ENCODE assay signal across 1 cellular context in the genomic region with DNA sequence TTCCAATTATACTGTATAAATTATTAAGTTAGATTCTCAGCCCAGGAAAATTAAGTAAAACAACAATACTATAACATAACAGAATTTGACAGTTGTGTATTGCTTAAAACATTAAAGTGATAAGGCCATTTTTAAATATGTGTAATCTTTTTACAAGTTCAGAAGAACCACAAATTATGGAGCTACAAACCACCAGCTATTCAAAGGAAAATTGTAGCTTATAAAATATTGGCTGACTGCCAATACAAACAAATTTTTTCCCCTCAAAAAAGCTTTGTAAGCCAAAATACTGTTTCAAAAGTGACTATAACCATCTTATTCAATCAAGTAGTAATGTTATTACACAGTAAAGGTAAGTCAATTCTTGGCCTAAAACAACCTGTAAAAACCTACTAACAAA.
A peak's percentile ranks its signal among the peaks of the same experiment; 100 is the strongest.
TF ChIP-seq lines count a peak whose summit lies in the region.

No MANE protein-coding gene starts in this region.

TF ChIP-seq in HEK293, 187 proteins besides CTCF, POLR2A, EP300 and RAD21 (continued from another document):
- TF ChIP-seq, protein P1, sequence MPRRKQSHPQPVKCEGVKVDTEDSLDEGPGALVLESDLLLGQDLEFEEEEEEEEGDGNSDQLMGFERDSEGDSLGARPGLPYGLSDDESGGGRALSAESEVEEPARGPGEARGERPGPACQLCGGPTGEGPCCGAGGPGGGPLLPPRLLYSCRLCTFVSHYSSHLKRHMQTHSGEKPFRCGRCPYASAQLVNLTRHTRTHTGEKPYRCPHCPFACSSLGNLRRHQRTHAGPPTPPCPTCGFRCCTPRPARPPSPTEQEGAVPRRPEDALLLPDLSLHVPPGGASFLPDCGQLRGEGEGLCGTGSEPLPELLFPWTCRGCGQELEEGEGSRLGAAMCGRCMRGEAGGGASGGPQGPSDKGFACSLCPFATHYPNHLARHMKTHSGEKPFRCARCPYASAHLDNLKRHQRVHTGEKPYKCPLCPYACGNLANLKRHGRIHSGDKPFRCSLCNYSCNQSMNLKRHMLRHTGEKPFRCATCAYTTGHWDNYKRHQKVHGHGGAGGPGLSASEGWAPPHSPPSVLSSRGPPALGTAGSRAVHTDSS (tag by site-specific recombination; IDR thresholded peaks at IDR 0.05): no peak
- TF ChIP-seq ZNF514 (tag by site-specific recombination; IDR thresholded peaks at IDR 0.05) (no peak), ZNF23 (tag by site-specific recombination; IDR thresholded peaks at IDR 0.05; ENCODE audit: borderline replicate concordance) (no peak), ZNF843 (tag by site-specific recombination; IDR thresholded peaks at IDR 0.05) (peak; percentile 53; the same call in 1 of the 2 replicates), ZNF341 (tag by site-specific recombination; IDR thresholded peaks at IDR 0.05; ENCODE audit: low read depth) (no peak), SP7 (tag by site-specific recombination; IDR thresholded peaks at IDR 0.05) (peak; percentile 88), ZNF37A (tag by site-specific recombination; IDR thresholded peaks at IDR 0.05) (0 out of 2 replicates have a peak, but pooled peaks have one; percentile 62), KLF16 (tag by site-specific recombination; IDR thresholded peaks at IDR 0.05) (no peak), ZBTB1 (tag by site-specific recombination; IDR thresholded peaks at IDR 0.05) (no peak), ZNF660 (tag by site-specific recombination; IDR thresholded peaks at IDR 0.05) (0 out of 2 replicates have a peak, but pooled peaks have one; percentile 21), ZNF433 (tag by site-specific recombination; IDR thresholded peaks at IDR 0.05; ENCODE audit: low read depth) (no peak), ZNF174 (tag by site-specific recombination; IDR thresholded peaks at IDR 0.05) (no peak)
- TF ChIP-seq, protein P2, sequence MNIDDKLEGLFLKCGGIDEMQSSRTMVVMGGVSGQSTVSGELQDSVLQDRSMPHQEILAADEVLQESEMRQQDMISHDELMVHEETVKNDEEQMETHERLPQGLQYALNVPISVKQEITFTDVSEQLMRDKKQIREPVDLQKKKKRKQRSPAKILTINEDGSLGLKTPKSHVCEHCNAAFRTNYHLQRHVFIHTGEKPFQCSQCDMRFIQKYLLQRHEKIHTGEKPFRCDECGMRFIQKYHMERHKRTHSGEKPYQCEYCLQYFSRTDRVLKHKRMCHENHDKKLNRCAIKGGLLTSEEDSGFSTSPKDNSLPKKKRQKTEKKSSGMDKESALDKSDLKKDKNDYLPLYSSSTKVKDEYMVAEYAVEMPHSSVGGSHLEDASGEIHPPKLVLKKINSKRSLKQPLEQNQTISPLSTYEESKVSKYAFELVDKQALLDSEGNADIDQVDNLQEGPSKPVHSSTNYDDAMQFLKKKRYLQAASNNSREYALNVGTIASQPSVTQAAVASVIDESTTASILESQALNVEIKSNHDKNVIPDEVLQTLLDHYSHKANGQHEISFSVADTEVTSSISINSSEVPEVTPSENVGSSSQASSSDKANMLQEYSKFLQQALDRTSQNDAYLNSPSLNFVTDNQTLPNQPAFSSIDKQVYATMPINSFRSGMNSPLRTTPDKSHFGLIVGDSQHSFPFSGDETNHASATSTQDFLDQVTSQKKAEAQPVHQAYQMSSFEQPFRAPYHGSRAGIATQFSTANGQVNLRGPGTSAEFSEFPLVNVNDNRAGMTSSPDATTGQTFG (tag by site-specific recombination; IDR thresholded peaks at IDR 0.05; ENCODE audit: borderline replicate concordance): no peak
- TF ChIP-seq, protein P3, sequence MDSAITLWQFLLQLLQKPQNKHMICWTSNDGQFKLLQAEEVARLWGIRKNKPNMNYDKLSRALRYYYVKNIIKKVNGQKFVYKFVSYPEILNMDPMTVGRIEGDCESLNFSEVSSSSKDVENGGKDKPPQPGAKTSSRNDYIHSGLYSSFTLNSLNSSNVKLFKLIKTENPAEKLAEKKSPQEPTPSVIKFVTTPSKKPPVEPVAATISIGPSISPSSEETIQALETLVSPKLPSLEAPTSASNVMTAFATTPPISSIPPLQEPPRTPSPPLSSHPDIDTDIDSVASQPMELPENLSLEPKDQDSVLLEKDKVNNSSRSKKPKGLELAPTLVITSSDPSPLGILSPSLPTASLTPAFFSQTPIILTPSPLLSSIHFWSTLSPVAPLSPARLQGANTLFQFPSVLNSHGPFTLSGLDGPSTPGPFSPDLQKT (IDR thresholded peaks at IDR 0.05; ENCODE audit: borderline replicate concordance, low read depth, low read length): no peak
TF ChIP-seq in HEK293: peak in this region for 11.
